ENCODE assay signal across 8 cellular contexts in the genomic region with DNA sequence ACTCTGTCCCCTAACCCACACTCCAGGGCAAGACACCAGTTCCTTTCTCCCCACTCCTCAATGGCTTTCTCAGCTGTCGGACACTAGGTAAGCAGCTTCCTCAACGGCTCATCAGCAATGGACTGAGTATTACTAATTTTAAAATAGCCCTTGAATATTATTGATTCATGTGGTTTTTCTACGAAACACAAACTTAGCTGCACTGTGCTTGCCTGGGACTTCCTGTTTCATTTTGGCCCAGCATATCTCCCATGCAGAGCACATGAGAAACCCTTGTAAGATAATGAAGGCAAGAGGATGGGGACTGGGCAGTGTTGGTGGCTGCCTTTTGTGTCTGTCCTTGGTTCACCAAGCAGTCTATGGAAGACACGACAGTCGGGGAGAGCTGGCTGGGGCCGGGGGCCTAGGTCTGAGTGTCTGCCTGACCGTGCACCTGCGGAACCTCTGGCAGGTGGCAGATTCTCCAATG. TPM values are rescaled to one million over a fixed set of nuclear protein-coding genes. Genes with fewer than 3 reads are reported as not detected.
DNase-seq lines count a peak whose midpoint lies in the region; ATAC-seq and TF ChIP-seq lines count a peak whose summit lies in the region.

No MANE protein-coding gene starts in this region.

- peaks cover 32% of the 10 kb centered on the region for H3K4me1 Mint-ChIP-seq in activated CD4-positive, alpha-beta memory T cell treated with anti-CD3 and anti-CD28 coated beads for 36 hours (ENCODE audit: low read depth)
- peaks cover 11% of the 10 kb centered on the region for H3K4me1 Mint-ChIP-seq in chondrocyte (ENCODE audit: low read depth)
- H3K4me1 Mint-ChIP-seq in activated naive CD4-positive, alpha-beta T cell treated with anti-CD3 and anti-CD28 coated beads for 36 hours (ENCODE audit: low read depth) = peaks cover 27% of the 10 kb centered on the region

- intact Hi-C loops in activated CD4-positive, alpha-beta memory T cell treated with anti-CD3 and anti-CD28 coated beads for 36 hours (cut with micrococcal nuclease) = no loop called here
- intact Hi-C loops in activated naive CD4-positive, alpha-beta T cell treated with anti-CD3 and anti-CD28 coated beads for 36 hours (cut with micrococcal nuclease) = no loop called here

- ATAC-seq in GM19438 (IDR thresholded peaks at IDR 0.05; ENCODE audit: low read depth, unreplicated experiment) (peak; percentile 89), HG03135 (IDR thresholded peaks at IDR 0.05; ENCODE audit: unreplicated experiment) (peak; percentile 96)

- TF ChIP-seq CTCF in GM12864 (IDR thresholded peaks at IDR 0.05; ENCODE audit: low read depth, low read length, missing control alignments) (no peak), chondrocyte (IDR thresholded peaks at IDR 0.05) (no peak)

- DNase-seq in GM12864 (ENCODE audit: low read depth) = peak; percentile 52
- DNase-seq in activated CD4-positive, alpha-beta memory T cell treated with anti-CD3 and anti-CD28 coated beads for 36 hours = no peak
- no peak for DNase-seq in chondrocyte (ENCODE audit: low spot score)
- DNase-seq in activated naive CD4-positive, alpha-beta T cell treated with anti-CD3 and anti-CD28 coated beads for 36 hours = no peak
- DNase-seq in inferior parietal cortex (ENCODE audit: extremely low spot score) = no peak
- DNase-seq in HT-29 (ENCODE audit: low spot score) = no peak

- peak overlapping the region; percentile 10 for H3K27ac Mint-ChIP-seq in activated CD4-positive, alpha-beta memory T cell treated with anti-CD3 and anti-CD28 coated beads for 36 hours
- H3K27ac Mint-ChIP-seq in chondrocyte (ENCODE audit: unreplicated experiment) = no peak overlapping the region
- no peak overlapping the region for H3K27ac Mint-ChIP-seq in activated naive CD4-positive, alpha-beta T cell treated with anti-CD3 and anti-CD28 coated beads for 36 hours

- H3K36me3 Mint-ChIP-seq in activated CD4-positive, alpha-beta memory T cell treated with anti-CD3 and anti-CD28 coated beads for 36 hours = peaks cover 6% of the 10 kb centered on the region
- H3K36me3 Mint-ChIP-seq in chondrocyte (ENCODE audit: low read depth) = peaks cover 2% of the 10 kb centered on the region
- peaks cover 5% of the 10 kb centered on the region for H3K36me3 Mint-ChIP-seq in activated naive CD4-positive, alpha-beta T cell treated with anti-CD3 and anti-CD28 coated beads for 36 hours (ENCODE audit: low read depth)

- no peaks in the 10 kb centered on the region for H3K9me3 Mint-ChIP-seq in activated CD4-positive, alpha-beta memory T cell treated with anti-CD3 and anti-CD28 coated beads for 36 hours
- no peaks in the 10 kb centered on the region for H3K9me3 Mint-ChIP-seq in chondrocyte (ENCODE audit: low read depth)
- H3K9me3 Mint-ChIP-seq in activated naive CD4-positive, alpha-beta T cell treated with anti-CD3 and anti-CD28 coated beads for 36 hours = no peaks in the 10 kb centered on the region

- no peak overlapping the region for H3K4me3 Mint-ChIP-seq in activated CD4-positive, alpha-beta memory T cell treated with anti-CD3 and anti-CD28 coated beads for 36 hours
- H3K4me3 Mint-ChIP-seq in chondrocyte (ENCODE audit: unreplicated experiment) = no peak overlapping the region
- no peak overlapping the region for H3K4me3 Mint-ChIP-seq in activated naive CD4-positive, alpha-beta T cell treated with anti-CD3 and anti-CD28 coated beads for 36 hours

- POLR2A ChIA-PET in activated CD4-positive, alpha-beta memory T cell treated with anti-CD3 and anti-CD28 coated beads for 36 hours (lab: Charles Lee) = no interaction called here

- peak overlapping the region; percentile 18; the same call in 1 of the 2 replicates for H3K4me3 ChIP-seq in GM12864 (ENCODE audit: low read depth, low read length)

- no peaks in the 10 kb centered on the region for H3K27me3 Mint-ChIP-seq in activated CD4-positive, alpha-beta memory T cell treated with anti-CD3 and anti-CD28 coated beads for 36 hours
- peaks cover 15% of the 10 kb centered on the region for H3K27me3 Mint-ChIP-seq in chondrocyte (ENCODE audit: low read depth)
- no peaks in the 10 kb centered on the region for H3K27me3 Mint-ChIP-seq in activated naive CD4-positive, alpha-beta T cell treated with anti-CD3 and anti-CD28 coated beads for 36 hours (ENCODE audit: low read depth)

- CTCF ChIA-PET in activated CD4-positive, alpha-beta memory T cell treated with anti-CD3 and anti-CD28 coated beads for 36 hours (lab: Charles Lee) = interaction anchor here (1.0 kb wide), 1 partner anchor 133 kb away, joined by 3 read pairs; no protein-coding TSS in a partner anchor
- CTCF ChIA-PET in activated naive CD4-positive, alpha-beta T cell treated with anti-CD3 and anti-CD28 coated beads for 36 hours (lab: Charles Lee) = interaction anchor here (0.5 to 1.6 kb wide), 6 partner anchors 45 to 132 kb away, joined by 3 to 4 read pairs (median 3); no protein-coding TSS in a partner anchor

RNA-seq across cellular contexts. Expression of a gene that starts 48.9 kb away (rescaled TPM):
- 10 to 100 TPM; 62.5 to 66.1 TPM for total RNA-seq in activated CD4-positive, alpha-beta memory T cell treated with anti-CD3 and anti-CD28 coated beads for 36 hours
- total RNA-seq in chondrocyte = 27.0 to 29.4 TPM (median 27.1 TPM) in 3 replicates
- 10 to 100 TPM; 74.1 to 75.6 TPM for total RNA-seq in activated naive CD4-positive, alpha-beta T cell treated with anti-CD3 and anti-CD28 coated beads for 36 hours
- 270 and 281 TPM in 2 replicates for total RNA-seq in HT-29 (2014; rRNA removed; shearing (Covaris generic))
